Comparison of ENCODE assay signal across 8 cellular contexts in genomic region chr20:17682889-17683198, GRCh38. TPM values are rescaled to one million over a fixed set of nuclear protein-coding genes. Genes with fewer than 3 reads are reported as not detected.
DNase-seq lines count a peak whose midpoint lies in the region; ATAC-seq and TF ChIP-seq lines count a peak whose summit lies in the region.

No MANE protein-coding gene starts in this region.

- H3K4me3 Mint-ChIP-seq in brain, result peak overlapping the region; percentile 83 to 90 (median 87)

- ATAC-seq in heart left ventricle (no peak), Right ventricle myocardium inferior (no peak), HG03139 (IDR thresholded peaks at IDR 0.05; ENCODE audit: unreplicated experiment) (no peak), GM21786 (IDR thresholded peaks at IDR 0.05; ENCODE audit: unreplicated experiment) (no peak)

- H3K27ac ChIP-seq in heart left ventricle, result peak overlapping the region in 10 of 12 donors; percentile 60 to 94 (median 81)
- H3K27ac ChIP-seq in mesodermal cell (ENCODE audit: low read depth, low read length, severe bottlenecking), result peak overlapping the region; percentile 68
- H3K27ac ChIP-seq in uterus, result peak overlapping the region; percentile 75 to 94

- 35 to 42% (median 39%) methylated on average over 10 of the region's 10 CpGs for WGBS in heart left ventricle, 4 donors
- WGBS in mesodermal cell (ENCODE audit: insufficient coverage in 2 of 2), 2 experiments, result 56% methylated on average over 6 of the region's 10 CpGs; no CpG with 5 or more reads in 1 of the 2 experiments

- H3K4me1 Mint-ChIP-seq in brain, result peaks cover 27% of the 10 kb centered on the region

- H3K4me1 ChIP-seq in heart left ventricle (peaks cover 0 to 31% (median 17%) of the 10 kb centered on the region in 12 donors), mesodermal cell (ENCODE audit: control insufficient read depth, insufficient read depth, low read length, poor library complexity, severe bottlenecking) (peaks cover 17% of the 10 kb centered on the region), uterus (no peaks in the 10 kb centered on the region)

- H3K36me3 Mint-ChIP-seq in brain, result peaks cover 16% of the 10 kb centered on the region

- peaks cover 0 to 19% (median 11%) of the 10 kb centered on the region in 9 donors for H3K36me3 ChIP-seq in heart left ventricle
- peaks cover 25% of the 10 kb centered on the region for H3K36me3 ChIP-seq in mesodermal cell (ENCODE audit: control insufficient read depth, insufficient read depth, low read length)
- H3K36me3 ChIP-seq in uterus, result no peaks in the 10 kb centered on the region

- TF ChIP-seq POLR2A in heart left ventricle (IDR thresholded peaks at IDR 0.05) (no peak), uterus (IDR thresholded peaks at IDR 0.05) (no peak)

- TF ChIP-seq CTCF in heart left ventricle (IDR thresholded peaks at IDR 0.05) (no peak), brain (conservative IDR thresholded peaks at IDR 0.05) (peak in 1 of 2 experiments; percentile 5), uterus (IDR thresholded peaks at IDR 0.05) (no peak)

- intact Hi-C loops in heart left ventricle (cut with DNase I), result loop anchor here in 8 of 10 donors (1.0 to 10.0 kb wide), 9 partner anchors 68 to 286 kb away; partner anchors contain the start of genes MGME1 (in 1 of the 8) and SNX5 (in 1 of the 8)
- intact Hi-C loops in Right ventricle myocardium inferior (cut with DNase I), result loop anchor here (5.0 to 10.0 kb wide), 4 partner anchors 69 to 312 kb away; no protein-coding TSS in a partner anchor
- intact Hi-C loops in uterus (cut with DNase I; ENCODE audit: low total_unique reads), result no loop called here

- DNase-seq in heart left ventricle, result no peak
- DNase-seq in Right ventricle myocardium inferior (ENCODE audit: missing footprints), result no peak
- DNase-seq in uterus, result no peak
- no peak for DNase-seq in stimulated activated CD8-positive, alpha-beta memory T cell treated with anti-CD3 and anti-CD28 coated beads, Interleukin-4, amount 100 ng/mL, for 48 hours

- H3K27me3 ChIP-seq in heart left ventricle (no peaks in the 10 kb centered on the region), uterus (no peaks in the 10 kb centered on the region)

- H3K4me3 ChIP-seq in heart left ventricle (peak overlapping the region; percentile 25 to 95 (median 85)), mesodermal cell (ENCODE audit: extremely low read depth, insufficient read depth, low read length, poor library complexity, severe bottlenecking) (peak overlapping the region; percentile 61), uterus (peak overlapping the region; percentile 34 to 49)

- H3K9me3 ChIP-seq in heart left ventricle (peaks cover 0 to 10% (median 0%) of the 10 kb centered on the region in 12 donors), mesodermal cell (ENCODE audit: control insufficient read depth, low read length) (no peaks in the 10 kb centered on the region), uterus (no peaks in the 10 kb centered on the region)

- peak overlapping the region in 4 of 5 experiments; percentile 21 to 92 (median 56) for H3K27ac Mint-ChIP-seq in brain

- peaks cover 5 to 17% (median 14%) of the 10 kb centered on the region in 5 experiments for H3K9me3 Mint-ChIP-seq in brain

- peaks cover 27% of the 10 kb centered on the region for H3K27me3 Mint-ChIP-seq in brain

RNA-seq across cellular contexts. Expression of gene RRBP1, which starts 0.8 kb away (rescaled TPM):
- total RNA-seq in heart left ventricle (10 to 100 TPM; 27.9 to 91.3 (median 40.0) TPM), Right ventricle myocardium inferior (38.5 TPM), uterus (100 to 1,000 TPM in 2 of 4 donors, 10 to 100 TPM in 2; 13.2 to 172 (median 96.9) TPM)
- polyA plus RNA-seq in heart left ventricle (10 to 100 TPM; 24.9 to 53.8 TPM), brain (ENCODE audit: insufficient read depth, low read depth, low replicate concordance) (33.7 TPM)
- polyA plus RNA-seq in mesodermal cell (2013, experiment 1 of 2), result 104 TPM
- 107 TPM for polyA plus RNA-seq in mesodermal cell (2013, experiment 2 of 2)

RNA-seq across cellular contexts. Expression of gene BANF2, which starts 16.9 kb away (rescaled TPM):
- not detected for total RNA-seq in heart left ventricle
- not detected for polyA plus RNA-seq in heart left ventricle
- not detected for total RNA-seq in Right ventricle myocardium inferior
- polyA plus RNA-seq in brain (ENCODE audit: insufficient read depth, low read depth, low replicate concordance), result not detected
- polyA plus RNA-seq in mesodermal cell (2013, experiment 1 of 2), result not detected
- polyA plus RNA-seq in mesodermal cell (2013, experiment 2 of 2), result not detected
- total RNA-seq in uterus, result not detected
